ENCODE assay signal across 24 cellular contexts in genomic region chr9:120701248-120701647, GRCh38. TPM values are rescaled to one million over a fixed set of nuclear protein-coding genes. Genes with fewer than 3 reads are reported as not detected.
DNase-seq lines count a peak whose midpoint lies in the region; ATAC-seq and TF ChIP-seq lines count a peak whose summit lies in the region.
"Had no signal": no experiment of that assay in that cellular context is flagged by ENCODE, and none has a peak within 500 bp of the region (broad histone marks: within the 10 kb centered on the region; RNA-seq: fewer than 3 reads in every experiment).

No MANE protein-coding gene starts in this region.

- BruUV-seq in PC-3 (replicated peaks; lab: Mats Ljungman, UMichigan): no TSS peak

- H4K20me1 ChIP-seq in PC-3 (ENCODE audit: low read length): no peaks in the 10 kb centered on the region

- H3K36me3 ChIP-seq in PC-3 (ENCODE audit: low read depth, low read length) (no peaks in the 10 kb centered on the region), neutrophil (peaks cover 60% of the 10 kb centered on the region), tibial nerve (peaks cover 0 to 7% (median 0%) of the 10 kb centered on the region in 3 donors)

- H3K27me3 ChIP-seq in PC-3 (ENCODE audit: low read length) (no peaks in the 10 kb centered on the region), neutrophil (no peaks in the 10 kb centered on the region), tibial nerve (no peaks in the 10 kb centered on the region)

- no peaks in the 10 kb centered on the region for H3K79me2 ChIP-seq in PC-3 (ENCODE audit: low read length)

- H3K4me2 ChIP-seq in PC-3 (ENCODE audit: low read length): peak overlapping the region; percentile 28; the same call in 1 of the 2 replicates
- H3K4me2 ChIP-seq: KMS-11 had no signal

- POLR2A ChIA-PET in PC-3 (lab: Charles Lee; ENCODE audit: unreplicated experiment): no interaction called here

- H3K9me3 ChIP-seq in PC-3 (ENCODE audit: low read length) (no peaks in the 10 kb centered on the region), neutrophil (no peaks in the 10 kb centered on the region), tibial nerve (no peaks in the 10 kb centered on the region)

- H3K9me2 ChIP-seq in PC-3 (replicated peaks; ENCODE audit: low read length): no peaks in the 10 kb centered on the region

- no peaks in the 10 kb centered on the region for H3F3A ChIP-seq in PC-3 (ENCODE audit: low read length, unreplicated experiment)

- no peak for TF ChIP-seq POLR2A in tibial nerve (IDR thresholded peaks at IDR 0.05)

- CTCF ChIA-PET in PC-3 (lab: Charles Lee): no interaction called here

- DNase-seq in DMS 273 treated with DMSO at 0.1 percent for 48 hours (lab: John Stamatoyannopoulos, UW) (peak; percentile 55), NCI-H1694 (lab: John Stamatoyannopoulos, UW) (peak; percentile 51), PC-3 (no peak), tibial nerve (ENCODE audit: low spot score in 2 of 2) (no peak)
- DNase-seq in activated naive CD4-positive, alpha-beta T cell treated with Interleukin-2 at 50 U/mL for 16 hours: no peak
- DNase-seq: C1 segment of cervical spinal cord; CD4-positive, alpha-beta memory T cell; COR-L47; DMS79; EL; GDM1; H9; NCI-H1048; NCI-H1417; NCI-H187; NCI-H2081 treated with DMSO at 0.1 percent for 48 hours; NCI-H524 treated with DMSO at 0.1 percent for 48 hours; SIG-M5; T-helper 2 cell had no signal

- TF ChIP-seq EP300 in tibial nerve (IDR thresholded peaks at IDR 0.05): no peak

- no peak overlapping the region for H2AFZ ChIP-seq in PC-3 (ENCODE audit: low read length)

- intact Hi-C loops in PC-3 (cut with micrococcal nuclease): no loop called here

- WGBS in tibial nerve, 2 donors: 75 to 92% methylated on average over 1 of the region's 1 CpG

- no peak for ATAC-seq in PC-3
- no peak for ATAC-seq in GM18858 (IDR thresholded peaks at IDR 0.05; ENCODE audit: unreplicated experiment)
- ATAC-seq: GM12878 had no signal

- peaks cover 35% of the 10 kb centered on the region for H3K4me1 ChIP-seq in PC-3 (ENCODE audit: insufficient read depth, low read length)
- H3K4me1 ChIP-seq in neutrophil (ENCODE audit: control insufficient read depth in 1 of 2, insufficient read depth in 1 of 2, low read depth in 1 of 2, low read length in 1 of 2): peaks cover 52 to 97% of the 10 kb centered on the region in 2 experiments
- peaks cover 0 to 50% (median 9%) of the 10 kb centered on the region in 4 donors for H3K4me1 ChIP-seq in tibial nerve

- TF ChIP-seq CTCF in PC-3 (conservative IDR thresholded peaks at IDR 0.05; ENCODE audit: low read depth, low read length) (no peak), neutrophil (IDR thresholded peaks at IDR 0.05) (no peak), tibial nerve (IDR thresholded peaks at IDR 0.05) (no peak)

- H3K4me3 ChIP-seq in PC-3 (ENCODE audit: low read length) (no peak overlapping the region), neutrophil (ENCODE audit: low read depth in 1 of 2, low read length in 1 of 2) (no peak overlapping the region), tibial nerve (no peak overlapping the region)
- H3K4me3 ChIP-seq: GM12878, SK-N-MC had no signal

- peak overlapping the region; percentile 68 for H3K27ac ChIP-seq in PC-3 (ENCODE audit: low read length)
- peak overlapping the region; percentile 41 for H3K27ac ChIP-seq in neutrophil
- peak overlapping the region in 1 of 4 donors; percentile 6 for H3K27ac ChIP-seq in tibial nerve
- H3K27ac ChIP-seq: KMS-11, SK-N-MC had no signal

- H3K9ac ChIP-seq in PC-3 (ENCODE audit: low read length): no peak overlapping the region; the same call in 1 of the 2 replicates
- H3K9ac ChIP-seq: KMS-11 had no signal

RNA-seq across cellular contexts. Expression of gene MEGF9, which starts 13.0 kb away (rescaled TPM):
- total RNA-seq in PC-3 (2014; rRNA removed) (2.6 and 3.1 TPM in 2 replicates), tibial nerve (100 to 1,000 TPM in 1 of 4 donors, 10 to 100 TPM in 3; 62.1 to 113 (median 91.8) TPM)

Comparison
In these comparisons a context has a peak if more than half of its experiments do, and no peak if none do; other contexts are left out.
1. DNase-seq: peak in DMS 273 treated with DMSO at 0.1 percent for 48 hours (single experiment) and NCI-H1694 (single experiment); none in PC-3 (single experiment), activated naive CD4-positive, alpha-beta T cell treated with Interleukin-2 at 50 U/mL for 16 hours (single experiment) and tibial nerve (0 of 2).
2. RNA of gene MEGF9, which starts 13.0 kb away (total RNA-seq): 62.1 to 113 TPM in tibial nerve; 2.6 to 3.1 TPM in PC-3; every median in the first group is over 10 times any median in the second.